Comparison of ENCODE assay signal across 27 cellular contexts in genomic region chr11:7257744-7258143, GRCh38. TPM values are rescaled to one million over a fixed set of nuclear protein-coding genes. Genes with fewer than 3 reads are reported as not detected.
DNase-seq lines count a peak whose midpoint lies in the region; ATAC-seq and TF ChIP-seq lines count a peak whose summit lies in the region.
"Had no signal": no experiment of that assay in that cellular context is flagged by ENCODE, and none has a peak within 500 bp of the region (broad histone marks: within the 10 kb centered on the region; RNA-seq: fewer than 3 reads in every experiment).

No MANE protein-coding gene starts in this region.

- intact Hi-C loops in activated CD4-positive, alpha-beta T cell treated with anti-CD3 and anti-CD28 coated beads for 36 hours (cut with DNase I, micrococcal nuclease): no loop called here

- no peaks in the 10 kb centered on the region for H3K9me3 Mint-ChIP-seq in glutamatergic neuron (ENCODE audit: unreplicated experiment)
- H3K9me3 Mint-ChIP-seq in stimulated activated naive CD8-positive, alpha-beta T cell treated with anti-CD3 and anti-CD28 coated beads, Interleukin-15, amount 100 ng/mL, for 72 hours: no peaks in the 10 kb centered on the region
- H3K9me3 Mint-ChIP-seq in activated CD4-positive, alpha-beta T cell treated with anti-CD3 and anti-CD28 coated beads for 36 hours (ENCODE audit: low read depth): no peaks in the 10 kb centered on the region

- H3K4me1 Mint-ChIP-seq in glutamatergic neuron (ENCODE audit: low read depth, unreplicated experiment): no peaks in the 10 kb centered on the region
- peaks cover under 1% of the 10 kb centered on the region for H3K4me1 Mint-ChIP-seq in stimulated activated naive CD8-positive, alpha-beta T cell treated with anti-CD3 and anti-CD28 coated beads, Interleukin-15, amount 100 ng/mL, for 72 hours
- peaks cover under 1% of the 10 kb centered on the region for H3K4me1 Mint-ChIP-seq in activated CD4-positive, alpha-beta T cell treated with anti-CD3 and anti-CD28 coated beads for 36 hours
- H3K4me1 Mint-ChIP-seq: CD4-positive, CD25-positive, alpha-beta regulatory T cell had no signal

- TF ChIP-seq CTCF in glutamatergic neuron (IDR thresholded peaks at IDR 0.05; ENCODE audit: partially characterized antibody, unreplicated experiment): no peak

- H3K27me3 Mint-ChIP-seq in glutamatergic neuron (ENCODE audit: unreplicated experiment): no peaks in the 10 kb centered on the region
- H3K27me3 Mint-ChIP-seq in stimulated activated naive CD8-positive, alpha-beta T cell treated with anti-CD3 and anti-CD28 coated beads, Interleukin-15, amount 100 ng/mL, for 72 hours: peaks cover 24% of the 10 kb centered on the region
- peaks cover 28% of the 10 kb centered on the region for H3K27me3 Mint-ChIP-seq in activated CD4-positive, alpha-beta T cell treated with anti-CD3 and anti-CD28 coated beads for 36 hours

- CTCF ChIA-PET in activated CD4-positive, alpha-beta T cell treated with anti-CD3 and anti-CD28 coated beads for 36 hours (lab: Charles Lee): no interaction called here

- POLR2A ChIA-PET in activated CD4-positive, alpha-beta T cell treated with anti-CD3 and anti-CD28 coated beads for 36 hours (lab: Charles Lee): no interaction called here

- DNase-seq in Ammon's horn (ENCODE audit: low spot score) (peak; percentile 52), SW480 (ENCODE audit: low spot score) (peak; percentile 39), glutamatergic neuron (no peak), putamen (ENCODE audit: low spot score) (peak; percentile 42), NCI-H526 (lab: John Stamatoyannopoulos, UW) (no peak)
- DNase-seq in stimulated activated naive CD8-positive, alpha-beta T cell treated with anti-CD3 and anti-CD28 coated beads, Interleukin-15, amount 100 ng/mL, for 72 hours: no peak
- DNase-seq in activated CD4-positive, alpha-beta T cell treated with anti-CD3 and anti-CD28 coated beads for 36 hours: no peak
- DNase-seq: CD4-positive, CD25-positive, alpha-beta regulatory T cell; DMS153; DND-41; Karpas-422; NCI-H1092; NCI-H1417 treated with DMSO at 0.1 percent for 48 hours; NCI-H1694 treated with DMSO at 0.1 percent for 48 hours; NCI-H2081; NCI-H2171 treated with DMSO at 0.1 percent for 48 hours; NCI-H345; NCI-H510A treated with DMSO at 0.1 percent for 48 hours; NCI-H82; NK-92 treated with Interleukin-12 subunit alpha and Interleukin-12 subunit beta, amount 100 ng/mL, for 24 hours; PC-3; Right ventricle myocardium superior; RPMI8226 had no signal

- no peak overlapping the region for H3K4me3 Mint-ChIP-seq in glutamatergic neuron (ENCODE audit: unreplicated experiment)
- no peak overlapping the region for H3K4me3 Mint-ChIP-seq in stimulated activated naive CD8-positive, alpha-beta T cell treated with anti-CD3 and anti-CD28 coated beads, Interleukin-15, amount 100 ng/mL, for 72 hours
- no peak overlapping the region for H3K4me3 Mint-ChIP-seq in activated CD4-positive, alpha-beta T cell treated with anti-CD3 and anti-CD28 coated beads for 36 hours
- H3K4me3 Mint-ChIP-seq: CD4-positive, CD25-positive, alpha-beta regulatory T cell had no signal

- peak overlapping the region; percentile 49 for H3K27ac Mint-ChIP-seq in glutamatergic neuron (ENCODE audit: unreplicated experiment)
- H3K27ac Mint-ChIP-seq in stimulated activated naive CD8-positive, alpha-beta T cell treated with anti-CD3 and anti-CD28 coated beads, Interleukin-15, amount 100 ng/mL, for 72 hours: no peak overlapping the region
- H3K27ac Mint-ChIP-seq in activated CD4-positive, alpha-beta T cell treated with anti-CD3 and anti-CD28 coated beads for 36 hours: no peak overlapping the region
- H3K27ac Mint-ChIP-seq: CD4-positive, CD25-positive, alpha-beta regulatory T cell had no signal

- no peaks in the 10 kb centered on the region for H3K36me3 Mint-ChIP-seq in glutamatergic neuron (ENCODE audit: unreplicated experiment)
- no peaks in the 10 kb centered on the region for H3K36me3 Mint-ChIP-seq in activated CD4-positive, alpha-beta T cell treated with anti-CD3 and anti-CD28 coated beads for 36 hours (ENCODE audit: low read depth)
- H3K36me3 Mint-ChIP-seq: CD4-positive, CD25-positive, alpha-beta regulatory T cell had no signal

- ATAC-seq in stimulated activated naive CD8-positive, alpha-beta T cell treated with anti-CD3 and anti-CD28 coated beads, Interleukin-15, amount 100 ng/mL, for 72 hours: no peak
- no peak for ATAC-seq in activated CD4-positive, alpha-beta T cell treated with anti-CD3 and anti-CD28 coated beads for 36 hours
- ATAC-seq: PC-3 had no signal

RNA-seq across cellular contexts. Expression of gene SYT9, which starts 6.0 kb away (rescaled TPM):
- 3.7 TPM for total RNA-seq in glutamatergic neuron (ENCODE audit: unreplicated experiment)
- total RNA-seq in activated CD4-positive, alpha-beta T cell treated with anti-CD3 and anti-CD28 coated beads for 36 hours: not detected
- total RNA-seq: A172; CD4-positive, CD25-positive, alpha-beta regulatory T cell; H4; HT-29; SJSA1 had no signal

Comparison
In these comparisons a context has a peak if more than half of its experiments do, and no peak if none do; other contexts are left out.
1. DNase-seq: peak in Ammon's horn (single experiment), SW480 (single experiment) and putamen (single experiment); none in glutamatergic neuron (single experiment), stimulated activated naive CD8-positive, alpha-beta T cell treated with anti-CD3 and anti-CD28 coated beads, Interleukin-15, amount 100 ng/mL, for 72 hours (0 of 2), activated CD4-positive, alpha-beta T cell treated with anti-CD3 and anti-CD28 coated beads for 36 hours (single experiment) and NCI-H526 (0 of 2).